Comparison of ENCODE assay signal across 22 cellular contexts in the genomic region with DNA sequence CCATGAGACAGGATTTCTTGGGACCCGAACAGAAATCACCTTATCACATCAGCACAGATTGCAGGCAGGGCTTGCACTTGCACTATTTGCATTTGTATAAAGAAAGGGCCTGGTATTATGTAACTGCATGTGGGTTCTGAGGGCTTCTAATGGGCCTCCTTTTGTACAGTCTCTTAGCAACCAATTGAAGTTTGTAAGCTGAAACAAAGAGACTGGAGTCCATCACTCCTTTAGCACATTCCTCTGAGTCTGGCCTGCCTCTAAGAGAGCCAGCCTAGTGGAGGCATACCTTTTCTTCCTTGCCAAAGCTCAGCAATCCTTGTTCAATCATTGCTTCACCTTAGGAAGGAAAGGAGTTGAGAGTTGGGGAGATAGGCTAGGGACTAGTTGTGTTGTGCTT.
DNase-seq lines count a peak whose midpoint lies in the region; ATAC-seq lines count a peak whose summit lies in the region.
"Had no signal": no experiment of that assay in that cellular context is flagged by ENCODE, and none has a peak within 500 bp of the region (broad histone marks: within the 10 kb centered on the region; RNA-seq: fewer than 3 reads in every experiment).

No MANE protein-coding gene starts in this region.

- H3K4me3 ChIP-seq in ectodermal cell (ENCODE audit: insufficient read depth, low read depth, low read length) (no peak overlapping the region), mesodermal cell (ENCODE audit: extremely low read depth, insufficient read depth, low read length, poor library complexity, severe bottlenecking) (no peak overlapping the region)
- H3K4me3 ChIP-seq: GM12878, heart right ventricle, testis had no signal

- no peaks in the 10 kb centered on the region for H3K36me3 ChIP-seq in ectodermal cell (ENCODE audit: control insufficient read depth, insufficient read depth, low read length)
- no peaks in the 10 kb centered on the region for H3K36me3 ChIP-seq in mesodermal cell (ENCODE audit: control insufficient read depth, insufficient read depth, low read length)
- H3K36me3 ChIP-seq: brain microvascular endothelial cell, heart right ventricle, WERI-Rb-1 had no signal

- no peak for ATAC-seq in HG02623 (IDR thresholded peaks at IDR 0.05; ENCODE audit: unreplicated experiment)
- ATAC-seq: GM12878; heart right ventricle; naive thymus-derived CD4-positive, alpha-beta T cell; stimulated activated memory B cell treated with anti-CD40 and anti-IgM and Interleukin-4, amounts not matched to agents 10 μg/mL and 1 μg/mL and 100 μg/mL, for 72 hours had no signal

- DNase-seq in DMS79 (lab: John Stamatoyannopoulos, UW) (peak; percentile 76), NCI-H1436 (lab: John Stamatoyannopoulos, UW) (peak; percentile 81), ecto neural progenitor cell (ENCODE audit: low spot score) (no peak), cortex of kidney (lab: John Stamatoyannopoulos, UW) (no peak)
- no peak for DNase-seq in stimulated activated CD4-positive, alpha-beta T cell treated with anti-CD3 and anti-CD28 coated beads, Interleukin-1b, Interleukin-23, amount 100 ng/mL, for 48 hours
- DNase-seq: ACHN; activated CD4-positive, alpha-beta T cell treated with anti-CD3 and anti-CD28 coated beads, Interleukin-2, amount 50 U/mL, for 4 hours; activated effector memory CD4-positive, alpha-beta T cell treated with anti-CD3 and anti-CD28 coated beads, Interleukin-2, amount 50 U/mL, for 16 hours; brain microvascular endothelial cell; C1 segment of cervical spinal cord; GF-D8; GOT3; heart right ventricle; kidney glomerular epithelial cell; naive thymus-derived CD4-positive, alpha-beta T cell; testis; WERI-Rb-1 had no signal

- H3K9me3 ChIP-seq in ectodermal cell (ENCODE audit: control insufficient read depth, low read length) (no peaks in the 10 kb centered on the region), mesodermal cell (ENCODE audit: control insufficient read depth, low read length) (no peaks in the 10 kb centered on the region)
- H3K9me3 ChIP-seq: testis had no signal

- no peaks in the 10 kb centered on the region for H3K27me3 ChIP-seq in ectodermal cell (ENCODE audit: control insufficient read depth, insufficient read depth, low read length, poor library complexity, severe bottlenecking)
- H3K27me3 ChIP-seq: brain microvascular endothelial cell, testis had no signal

- H3K27ac ChIP-seq in ectodermal cell (ENCODE audit: insufficient read depth, low read depth, low read length, poor library complexity, severe bottlenecking) (peak overlapping the region; percentile 85), mesodermal cell (ENCODE audit: low read depth, low read length, severe bottlenecking) (peak overlapping the region; percentile 33)
- H3K27ac ChIP-seq: brain microvascular endothelial cell, heart right ventricle, testis, WERI-Rb-1 had no signal

- H3K4me1 ChIP-seq in ectodermal cell (ENCODE audit: control insufficient read depth, insufficient read depth, low read length) (peaks cover 18% of the 10 kb centered on the region), mesodermal cell (ENCODE audit: control insufficient read depth, insufficient read depth, low read length, poor library complexity, severe bottlenecking) (no peaks in the 10 kb centered on the region)
- H3K4me1 ChIP-seq: heart right ventricle, testis had no signal

- 5 to 13% methylated on average over 1 of the region's 1 CpG for WGBS in ectodermal cell, 2 experiments
- WGBS in mesodermal cell (ENCODE audit: insufficient coverage in 2 of 2), 2 experiments: 17% methylated on average over 1 of the region's 1 CpG; no CpG with 5 or more reads in 1 of the 2 experiments

Comparison
In these comparisons a context has a peak if more than half of its experiments do, and no peak if none do; other contexts are left out.
1. DNase-seq: peak in DMS79 (single experiment) and NCI-H1436 (single experiment); none in ecto neural progenitor cell (single experiment), cortex of kidney (single experiment) and stimulated activated CD4-positive, alpha-beta T cell treated with anti-CD3 and anti-CD28 coated beads, Interleukin-1b, Interleukin-23, amount 100 ng/mL, for 48 hours (single experiment).